8 cellular contexts compared by ENCODE assay signal in genomic region chr5:132775439-132776076, GRCh38. TPM values are rescaled to one million over a fixed set of nuclear protein-coding genes. Genes with fewer than 3 reads are reported as not detected.
A peak's percentile ranks its signal among the peaks of the same experiment; 100 is the strongest.
DNase-seq lines count a peak whose midpoint lies in the region; ATAC-seq and TF ChIP-seq lines count a peak whose summit lies in the region.

No MANE protein-coding gene starts in this region.

- RAD21 ChIA-PET in HCT116 (lab: Charles Lee; ENCODE audit: low non-redundant PET in 1 of 2, low total read pairs in 2 of 2, uncharacterized antibody in 2 of 2, unreplicated experiment in 2 of 2) = no interaction called here

- H3K27ac Mint-ChIP-seq in activated CD4-positive, alpha-beta memory T cell treated with anti-CD3 and anti-CD28 coated beads, Interleukin-2, amount 10 ng/mL, durations not matched to agents 7 days and 5 days = no peak overlapping the region

- H3K79me2 ChIP-seq in HCT116 (ENCODE audit: insufficient read depth, low read length) = peaks cover 15% of the 10 kb centered on the region

- CTCF ChIA-PET in HCT116 (lab: Charles Lee) = no interaction called here
- CTCF ChIA-PET in activated CD4-positive, alpha-beta memory T cell treated with anti-CD3 and anti-CD28 coated beads, Interleukin-2, amount 10 ng/mL, durations not matched to agents 7 days and 5 days (lab: Charles Lee) = interaction anchor here (1.0 kb wide), 1 partner anchor 10 kb away, joined by 3 read pairs; no protein-coding TSS in a partner anchor

- H3K4me2 ChIP-seq in HCT116 (ENCODE audit: low read length) = peak overlapping the region; percentile 89

- H3K4me1 Mint-ChIP-seq in activated CD4-positive, alpha-beta memory T cell treated with anti-CD3 and anti-CD28 coated beads, Interleukin-2, amount 10 ng/mL, durations not matched to agents 7 days and 5 days = peaks cover 20% of the 10 kb centered on the region

- POLR2A ChIA-PET in HCT116 (lab: Charles Lee) = interaction anchor here (0.8 kb wide), 1 partner anchor 22 kb away, joined by 3 read pairs; no protein-coding TSS in a partner anchor
- POLR2A ChIA-PET in activated CD4-positive, alpha-beta memory T cell treated with anti-CD3 and anti-CD28 coated beads, Interleukin-2, amount 10 ng/mL, durations not matched to agents 7 days and 5 days (lab: Charles Lee) = interaction anchor here (0.7 to 1.5 kb wide), 4 partner anchors 8 to 38 kb away, joined by 3 to 4 read pairs (median 3); partner anchors contain the start of gene KIF3A

- no peak overlapping the region for H3K27ac ChIP-seq in HCT116 (ENCODE audit: low read depth, low read length)

- no peak for TF ChIP-seq POLR2A in HCT116 (IDR thresholded peaks at IDR 0.05; ENCODE audit: borderline replicate concordance, extremely low read depth, insufficient read depth, insufficient read length)

- DNase-seq in HCT116 (ENCODE audit: low read depth, low spot score) (no peak), globus pallidus (ENCODE audit: low spot score) (peak; percentile 52), skeletal muscle cell (ENCODE audit: low read depth) (no peak), NCI-H2081 treated with DMSO at 0.1 percent for 48 hours (lab: John Stamatoyannopoulos, UW) (no peak), KBM-7 (no peak)
- no peak for DNase-seq in activated CD4-positive, alpha-beta memory T cell treated with anti-CD3 and anti-CD28 coated beads, Interleukin-2, amount 10 ng/mL, durations not matched to agents 7 days and 5 days
- DNase-seq in activated CD4-positive, CD25-positive, alpha-beta regulatory T cell (lab: John Stamatoyannopoulos, UW) = no peak

- H3K9me3 Mint-ChIP-seq in activated CD4-positive, alpha-beta memory T cell treated with anti-CD3 and anti-CD28 coated beads, Interleukin-2, amount 10 ng/mL, durations not matched to agents 7 days and 5 days = no peaks in the 10 kb centered on the region

- peaks cover 12 to 24% of the 10 kb centered on the region in 2 experiments for H3K4me1 ChIP-seq in HCT116 (ENCODE audit: control insufficient read depth in 1 of 2, insufficient read depth in 2 of 2, low read length in 2 of 2)

- no peaks in the 10 kb centered on the region for H3K36me3 ChIP-seq in HCT116 (ENCODE audit: control insufficient read depth in 1 of 2, insufficient read depth in 2 of 2, low read length in 2 of 2)

- H3K27me3 ChIP-seq in HCT116 (ENCODE audit: insufficient read depth, low read length) = no peaks in the 10 kb centered on the region

- peak overlapping the region; percentile 65 for H3K4me3 Mint-ChIP-seq in activated CD4-positive, alpha-beta memory T cell treated with anti-CD3 and anti-CD28 coated beads, Interleukin-2, amount 10 ng/mL, durations not matched to agents 7 days and 5 days

- no peak for TF ChIP-seq CTCF in HCT116 (IDR thresholded peaks at IDR 0.05 in 2 of 3, conservative IDR thresholded peaks at IDR 0.05 in 1 of 3; ENCODE audit: borderline replicate concordance in 1 of 3, insufficient read depth in 1 of 3, low read depth in 2 of 3, low read length in 2 of 3)

- no peaks in the 10 kb centered on the region for H4K20me1 ChIP-seq in HCT116 (ENCODE audit: insufficient read depth)

- H3K9me2 ChIP-seq in HCT116 (ENCODE audit: insufficient read depth) = no peaks in the 10 kb centered on the region

- in situ Hi-C loops in KBM-7 (cut with MboI; ENCODE audit: low pct_unique_long_range_greater_than_20kb, low sequenced_read_pairs) = no loop called here

- intact Hi-C loops in HCT116 (cut with micrococcal nuclease) = no loop called here

- ATAC-seq in HCT116 = no peak
- ATAC-seq in HG03097 (IDR thresholded peaks at IDR 0.05; ENCODE audit: low FRiP score, unreplicated experiment) = no peak

- no peak overlapping the region for H2AFZ ChIP-seq in HCT116 (ENCODE audit: low read depth, low read length, poor library complexity, severe bottlenecking)

- peaks cover 3% of the 10 kb centered on the region for H3K36me3 Mint-ChIP-seq in activated CD4-positive, alpha-beta memory T cell treated with anti-CD3 and anti-CD28 coated beads, Interleukin-2, amount 10 ng/mL, durations not matched to agents 7 days and 5 days (ENCODE audit: low read depth)

- BruUV-seq in HCT116 (replicated peaks; lab: Mats Ljungman, UMichigan) = TSS peak; percentile 66

- peak overlapping the region; percentile 65 to 71 for H3K4me3 ChIP-seq in HCT116 (replicated peaks in 1 of 2; ENCODE audit: low read depth in 1 of 2, low read length in 2 of 2)
- H3K4me3 ChIP-seq in skeletal muscle cell (ENCODE audit: low read depth, low read length) = peak overlapping the region; percentile 74

- TF ChIP-seq RAD21 in HCT116 (IDR thresholded peaks at IDR 0.05; ENCODE audit: low read depth) = no peak

- H3K9me3 ChIP-seq in HCT116 (ENCODE audit: control insufficient read depth in 1 of 2, insufficient read depth in 1 of 2, low read depth in 1 of 2, low read length in 2 of 2) = no peaks in the 10 kb centered on the region

- peak overlapping the region; percentile 68 for H3K9ac ChIP-seq in HCT116 (ENCODE audit: low read length)

- H3K27me3 Mint-ChIP-seq in activated CD4-positive, alpha-beta memory T cell treated with anti-CD3 and anti-CD28 coated beads, Interleukin-2, amount 10 ng/mL, durations not matched to agents 7 days and 5 days = peaks cover 21% of the 10 kb centered on the region

TF ChIP-seq in HCT116, 20 proteins besides CTCF, POLR2A, EP300 and RAD21:
- no peak for TF ChIP-seq ZBTB33 (IDR thresholded peaks at IDR 0.05; ENCODE audit: extremely low read depth, insufficient replicate concordance, low read length)
- TF ChIP-seq EGR1 (IDR thresholded peaks at IDR 0.05; ENCODE audit: low read depth) = no peak
- no peak for TF ChIP-seq SRF (IDR thresholded peaks at IDR 0.05; ENCODE audit: low read depth)
- TF ChIP-seq EZH2phosphoT487 (IDR thresholded peaks at IDR 0.05; ENCODE audit: borderline replicate concordance) = no peak
- TF ChIP-seq POLR2AphosphoS5 (IDR thresholded peaks at IDR 0.05; ENCODE audit: low read depth, low read length) = no peak
- TF ChIP-seq ZNF274 (IDR thresholded peaks at IDR 0.05; ENCODE audit: low read depth, low read length) = no peak
- TF ChIP-seq, protein P1, sequence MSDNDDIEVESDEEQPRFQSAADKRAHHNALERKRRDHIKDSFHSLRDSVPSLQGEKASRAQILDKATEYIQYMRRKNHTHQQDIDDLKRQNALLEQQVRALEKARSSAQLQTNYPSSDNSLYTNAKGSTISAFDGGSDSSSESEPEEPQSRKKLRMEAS (IDR thresholded peaks at IDR 0.05) = no peak

RNA-seq across cellular contexts. Expression of gene SEPTIN8, which starts 1.5 kb away (rescaled TPM):
- 34.6 TPM for total RNA-seq in HCT116 (2021; ENCODE audit: unreplicated experiment)
- 33.0 and 35.8 TPM in 2 replicates for polyA plus RNA-seq in HCT116 (2012)
- 10 to 100 TPM; 29.7 to 31.8 TPM for total RNA-seq in activated CD4-positive, alpha-beta memory T cell treated with anti-CD3 and anti-CD28 coated beads, Interleukin-2, amount 10 ng/mL, durations not matched to agents 7 days and 5 days

RNA-seq across cellular contexts. Expression of gene CCNI2, which starts 28.3 kb away (rescaled TPM):
- total RNA-seq in HCT116 (2021; ENCODE audit: unreplicated experiment) = 1.4 TPM
- polyA plus RNA-seq in HCT116 (2012) = 1.5 and 2.1 TPM in 2 replicates
- 1 to 10 TPM; 6.4 to 6.7 TPM for total RNA-seq in activated CD4-positive, alpha-beta memory T cell treated with anti-CD3 and anti-CD28 coated beads, Interleukin-2, amount 10 ng/mL, durations not matched to agents 7 days and 5 days

RNA-seq across cellular contexts. Expression of gene SOWAHA, which starts 37.5 kb away (rescaled TPM):
- total RNA-seq in HCT116 (2021; ENCODE audit: unreplicated experiment) = 0.39 TPM
- polyA plus RNA-seq in HCT116 (2012) = 0.07 and 0.18 TPM in 2 replicates
- not detected for total RNA-seq in activated CD4-positive, alpha-beta memory T cell treated with anti-CD3 and anti-CD28 coated beads, Interleukin-2, amount 10 ng/mL, durations not matched to agents 7 days and 5 days

RNA-seq across cellular contexts. Expression of gene KIF3A, which starts 38.2 kb away (rescaled TPM):
- total RNA-seq in HCT116 (2021; ENCODE audit: unreplicated experiment) = 12.7 TPM
- polyA plus RNA-seq in HCT116 (2012) = 2.3 and 3.1 TPM in 2 replicates
- total RNA-seq in activated CD4-positive, alpha-beta memory T cell treated with anti-CD3 and anti-CD28 coated beads, Interleukin-2, amount 10 ng/mL, durations not matched to agents 7 days and 5 days = 10 to 100 TPM; 16.2 to 19.3 TPM

RNA-seq across cellular contexts. Expression of gene SHROOM1, which starts 54.9 kb away (rescaled TPM):
- 9.5 TPM for total RNA-seq in HCT116 (2021; ENCODE audit: unreplicated experiment)
- 5.0 and 5.6 TPM in 2 replicates for polyA plus RNA-seq in HCT116 (2012)
- 1 to 10 TPM; 2.5 to 2.7 TPM for total RNA-seq in activated CD4-positive, alpha-beta memory T cell treated with anti-CD3 and anti-CD28 coated beads, Interleukin-2, amount 10 ng/mL, durations not matched to agents 7 days and 5 days
